Comparison of ENCODE assay signal across 12 cellular contexts in genomic region chr21:31514598-31514997, GRCh38.
DNase-seq lines count a peak whose midpoint lies in the region; FAIRE-seq and TF ChIP-seq lines count a peak whose summit lies in the region.
"Had no signal": no experiment of that assay in that cellular context is flagged by ENCODE, and none has a peak within 500 bp of the region (broad histone marks: within the 10 kb centered on the region; RNA-seq: fewer than 3 reads in every experiment).

No MANE protein-coding gene starts in this region.

- DNase-seq in Ammon's horn (ENCODE audit: low spot score) = peak; percentile 93
- peak; percentile 57 for DNase-seq in NCI-H1694 treated with DMSO at 0.1 percent for 48 hours (lab: John Stamatoyannopoulos, UW)
- no peak for DNase-seq in bronchial epithelial cell (ENCODE audit: low read depth)
- DNase-seq in medulla oblongata (ENCODE audit: extremely low spot score) = peak; percentile 95
- DNase-seq in dermis blood vessel endothelial cell = no peak
- no peak for DNase-seq in AG08395 (ENCODE audit: low spot score)
- no peak for DNase-seq in SHP77 treated with DMSO at 0.1 percent for 48 hours (lab: John Stamatoyannopoulos, UW)
- no peak for DNase-seq in kidney tubule cell (ENCODE audit: low spot score)
- DNase-seq: activated CD8-positive, alpha-beta memory T cell treated with anti-CD3 and anti-CD28 coated beads for 24 hours; ovary had no signal

- H3K27me3 ChIP-seq in bronchial epithelial cell (ENCODE audit: control insufficient read depth, insufficient read depth, low read length) = no peaks in the 10 kb centered on the region
- H3K27me3 ChIP-seq: BLaER1 treated with 17β-estradiol and CSF1 and Interleukin-3, amounts not matched to agents 10 nM and 100 nM; ovary had no signal

- no peak overlapping the region for H3K4me3 ChIP-seq in bronchial epithelial cell (ENCODE audit: low read depth, low read length)
- H3K4me3 ChIP-seq: BLaER1 treated with 17β-estradiol and CSF1 and Interleukin-3, amounts not matched to agents 10 nM and 100 nM; ovary; SK-N-MC had no signal

- no peaks in the 10 kb centered on the region for H3K36me3 ChIP-seq in bronchial epithelial cell (ENCODE audit: control insufficient read depth, insufficient read depth, low read length)
- H3K36me3 ChIP-seq: ovary had no signal

- FAIRE-seq in bronchial epithelial cell (lab: Jason Lieb, UNC) = no peak

- peak; percentile 23 for TF ChIP-seq CTCF in bronchial epithelial cell (IDR thresholded peaks at IDR 0.05; ENCODE audit: insufficient read depth, low read length, severe bottlenecking)

Comparison
In these comparisons a context has a peak if more than half of its experiments do, and no peak if none do; other contexts are left out.
1. DNase-seq: peak in Ammon's horn (single experiment), NCI-H1694 treated with DMSO at 0.1 percent for 48 hours (single experiment) and medulla oblongata (single experiment); none in bronchial epithelial cell (single experiment), dermis blood vessel endothelial cell (single experiment), AG08395 (single experiment), SHP77 treated with DMSO at 0.1 percent for 48 hours (single experiment) and kidney tubule cell (single experiment).